In genomic region chr11:19938051-19938856, GRCh38 we compare ENCODE assay signal across 9 cellular contexts.
DNase-seq lines count a peak whose midpoint lies in the region; ATAC-seq, FAIRE-seq and TF ChIP-seq lines count a peak whose summit lies in the region.
"Had no signal": no experiment of that assay in that cellular context is flagged by ENCODE, and none has a peak within 500 bp of the region (broad histone marks: within the 10 kb centered on the region; RNA-seq: fewer than 3 reads in every experiment).

No MANE protein-coding gene starts in this region.

- DNase-seq in AG10803 (ENCODE audit: low read depth) (peak; percentile 26), GM13977 (ENCODE audit: low spot score) (peak; percentile 66), NCI-H774 (lab: John Stamatoyannopoulos, UW) (peak; percentile 41), astrocyte (ENCODE audit: low read depth) (peak; percentile 49), inferior parietal cortex (ENCODE audit: extremely low spot score) (peak; percentile 63), middle frontal gyrus (ENCODE audit: extremely low spot score, low spot score) (no peak)
- DNase-seq in stimulated activated CD8-positive, alpha-beta memory T cell treated with anti-CD3 and anti-CD28 coated beads, Interleukin-4, amount 100 ng/mL, for 24 hours (ENCODE audit: low read depth) = peak; percentile 7

- TF ChIP-seq CTCF in AG10803 (conservative IDR thresholded peaks at IDR 0.05; ENCODE audit: low read length) = peak; percentile 73
- TF ChIP-seq CTCF in GM13977 (IDR thresholded peaks at IDR 0.05; ENCODE audit: extremely low read depth, insufficient read depth, missing control alignments) = peak; percentile 80
- TF ChIP-seq CTCF in astrocyte (IDR thresholded peaks at IDR 0.05; ENCODE audit: insufficient read depth, low read depth, low read length) = peak; percentile 87

- H3K79me2 ChIP-seq in astrocyte (ENCODE audit: insufficient read depth, low read length) = no peaks in the 10 kb centered on the region

- peak; percentile 56 for ATAC-seq in HG02970 (IDR thresholded peaks at IDR 0.05; ENCODE audit: low FRiP score, unreplicated experiment)

- H3K4me1 Mint-ChIP-seq in astrocyte (ENCODE audit: low read depth, unreplicated experiment) = peaks cover 8% of the 10 kb centered on the region

- H2AFZ ChIP-seq in astrocyte (ENCODE audit: low read depth, low read length) = no peak overlapping the region

- no peaks in the 10 kb centered on the region for H3K36me3 ChIP-seq in astrocyte (ENCODE audit: insufficient read depth, low read length)

- no peak for FAIRE-seq in astrocyte (lab: Jason Lieb, UNC)
- FAIRE-seq: islet of Langerhans had no signal

- H3K4me2 ChIP-seq in astrocyte (ENCODE audit: low read length) = no peak overlapping the region

- no peak overlapping the region for H3K27ac ChIP-seq in astrocyte (ENCODE audit: low read depth, low read length)

- H3K27ac Mint-ChIP-seq in astrocyte (ENCODE audit: unreplicated experiment) = no peak overlapping the region

- H4K20me1 ChIP-seq in astrocyte (ENCODE audit: insufficient read depth, low read length) = no peaks in the 10 kb centered on the region

- H3K4me3 Mint-ChIP-seq in astrocyte (ENCODE audit: unreplicated experiment) = no peak overlapping the region

- no peaks in the 10 kb centered on the region for H3K9me3 ChIP-seq in astrocyte (ENCODE audit: insufficient read depth, low read depth, low read length)

- no peaks in the 10 kb centered on the region for H3K27me3 ChIP-seq in astrocyte (ENCODE audit: insufficient read depth, low read length)

- no peaks in the 10 kb centered on the region for H3K36me3 Mint-ChIP-seq in astrocyte (ENCODE audit: low read depth, unreplicated experiment)

- no peak overlapping the region for H3K9ac ChIP-seq in astrocyte (ENCODE audit: low read length)

- peaks cover 1% of the 10 kb centered on the region for H3K9me3 Mint-ChIP-seq in astrocyte (ENCODE audit: unreplicated experiment)

- H3K4me1 ChIP-seq in astrocyte (ENCODE audit: insufficient read depth, low read length) = peaks cover 13% of the 10 kb centered on the region

- peaks cover 2% of the 10 kb centered on the region for H3K27me3 Mint-ChIP-seq in astrocyte (ENCODE audit: low read depth, unreplicated experiment)

- in situ Hi-C loops in GM13977 (cut with MboI; ENCODE audit: low pct_unique_long_range_greater_than_20kb, low sequenced_read_pairs, unreplicated experiment) = no loop called here

- H3K4me3 ChIP-seq in AG10803 (ENCODE audit: low read length) (no peak overlapping the region), astrocyte (ENCODE audit: insufficient read depth, low read depth, low read length) (no peak overlapping the region)
